In the genomic region with DNA sequence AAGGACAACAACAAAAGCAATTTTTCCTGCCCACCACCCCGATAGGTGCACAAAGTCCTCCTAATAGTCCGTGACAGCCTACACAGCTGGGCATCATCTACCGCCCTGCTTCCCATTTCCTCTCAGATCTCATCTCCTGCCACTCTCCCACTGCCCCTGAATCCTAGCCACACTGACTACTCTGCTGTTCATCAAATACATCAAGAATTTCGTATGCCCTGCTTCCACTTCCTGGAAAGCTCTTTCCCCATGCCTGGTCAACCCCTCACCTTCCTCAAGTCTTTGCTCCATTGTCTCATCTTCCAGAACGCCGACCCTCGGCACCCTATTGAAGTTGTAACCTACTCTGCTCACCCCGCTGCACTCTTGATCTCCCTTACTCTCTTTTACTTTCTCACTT, we compare ENCODE assay signal across 9 cellular contexts.
"Had no signal": no experiment of that assay in that cellular context is flagged by ENCODE, and none has a peak within 500 bp of the region (broad histone marks: within the 10 kb centered on the region; RNA-seq: fewer than 3 reads in every experiment).

No MANE protein-coding gene starts in this region.

- H3K4me1 ChIP-seq: HAP-1 had no signal

- H3K4me3 ChIP-seq: GM23248, GM23338, HAP-1 had no signal

- H3K27ac Mint-ChIP-seq: GM23338, H9, HFFc6 had no signal

- H3K9me3 ChIP-seq: HAP-1 had no signal

- H3K36me3 ChIP-seq: HAP-1 had no signal

- H3K4me3 Mint-ChIP-seq: GM23338, H9, HFFc6 had no signal

- H3K27ac ChIP-seq: GM23248 had no signal

- DNase-seq: GM23248, GOT3, H7, H9, HCEC 1CT, HFFc6 had no signal

- ATAC-seq: GM23338, HCT116 had no signal

- H3K9me3 Mint-ChIP-seq: GM23338, H9 had no signal
